ENCODE assay signal across 1 cellular context in the genomic region with DNA sequence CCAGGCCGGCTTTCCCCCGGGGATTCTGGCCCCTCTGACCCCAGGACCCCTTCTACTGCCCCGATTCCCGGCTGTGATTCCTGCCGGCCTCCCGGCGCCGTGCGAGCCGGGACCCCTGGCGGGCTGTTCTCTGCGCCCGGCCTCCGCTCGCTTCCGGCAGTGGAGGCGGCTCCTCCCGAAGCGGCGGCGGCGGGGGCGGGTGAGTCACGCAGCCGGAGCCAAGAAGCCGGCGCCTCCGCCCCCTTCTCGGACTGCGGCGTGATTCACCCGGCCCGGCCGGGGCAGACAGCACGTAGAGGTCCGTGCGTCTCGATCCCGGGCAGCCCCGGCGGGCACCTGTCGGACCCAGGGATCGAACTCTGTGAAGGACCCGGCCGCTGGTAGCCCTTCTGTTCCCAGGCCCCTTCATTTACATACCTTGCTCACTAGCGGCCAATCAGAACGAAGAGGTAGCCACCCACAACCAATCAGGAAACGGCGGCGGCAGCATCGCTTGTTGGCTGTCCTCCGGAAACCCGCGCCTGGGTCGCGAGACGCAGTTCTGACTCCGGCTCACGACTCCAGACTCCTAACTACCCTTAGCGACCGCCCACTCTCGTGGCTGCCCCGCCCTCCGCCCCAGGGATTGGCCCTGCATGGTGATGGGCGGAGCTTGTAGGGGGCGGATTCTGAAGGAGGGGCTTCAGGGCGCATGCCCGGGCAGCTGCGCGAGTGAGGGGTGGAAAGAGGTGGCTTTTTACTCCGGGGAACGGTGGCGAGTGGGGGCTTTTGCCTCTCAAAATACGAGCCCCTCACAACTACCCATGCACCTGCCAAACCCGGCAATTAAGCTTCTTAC.
TF ChIP-seq lines count a peak whose summit lies in the region.

A gene with protein sequence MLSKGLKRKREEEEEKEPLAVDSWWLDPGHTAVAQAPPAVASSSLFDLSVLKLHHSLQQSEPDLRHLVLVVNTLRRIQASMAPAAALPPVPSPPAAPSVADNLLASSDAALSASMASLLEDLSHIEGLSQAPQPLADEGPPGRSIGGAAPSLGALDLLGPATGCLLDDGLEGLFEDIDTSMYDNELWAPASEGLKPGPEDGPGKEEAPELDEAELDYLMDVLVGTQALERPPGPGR (minus strand): TSS at position 543 of the 838 bp plus-strand sequence. CDS start 2,446 bp downstream, outside the sequence.

TF ChIP-seq in GM12878, 131 proteins besides CTCF, POLR2A, EP300 and RAD21 (continued from another document and continues in another):
- TF ChIP-seq, protein P1, sequence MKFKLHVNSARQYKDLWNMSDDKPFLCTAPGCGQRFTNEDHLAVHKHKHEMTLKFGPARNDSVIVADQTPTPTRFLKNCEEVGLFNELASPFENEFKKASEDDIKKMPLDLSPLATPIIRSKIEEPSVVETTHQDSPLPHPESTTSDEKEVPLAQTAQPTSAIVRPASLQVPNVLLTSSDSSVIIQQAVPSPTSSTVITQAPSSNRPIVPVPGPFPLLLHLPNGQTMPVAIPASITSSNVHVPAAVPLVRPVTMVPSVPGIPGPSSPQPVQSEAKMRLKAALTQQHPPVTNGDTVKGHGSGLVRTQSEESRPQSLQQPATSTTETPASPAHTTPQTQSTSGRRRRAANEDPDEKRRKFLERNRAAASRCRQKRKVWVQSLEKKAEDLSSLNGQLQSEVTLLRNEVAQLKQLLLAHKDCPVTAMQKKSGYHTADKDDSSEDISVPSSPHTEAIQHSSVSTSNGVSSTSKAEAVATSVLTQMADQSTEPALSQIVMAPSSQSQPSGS (IDR thresholded peaks at IDR 0.05; ENCODE audit: low read length) = no peak
- TF ChIP-seq, protein P2, sequence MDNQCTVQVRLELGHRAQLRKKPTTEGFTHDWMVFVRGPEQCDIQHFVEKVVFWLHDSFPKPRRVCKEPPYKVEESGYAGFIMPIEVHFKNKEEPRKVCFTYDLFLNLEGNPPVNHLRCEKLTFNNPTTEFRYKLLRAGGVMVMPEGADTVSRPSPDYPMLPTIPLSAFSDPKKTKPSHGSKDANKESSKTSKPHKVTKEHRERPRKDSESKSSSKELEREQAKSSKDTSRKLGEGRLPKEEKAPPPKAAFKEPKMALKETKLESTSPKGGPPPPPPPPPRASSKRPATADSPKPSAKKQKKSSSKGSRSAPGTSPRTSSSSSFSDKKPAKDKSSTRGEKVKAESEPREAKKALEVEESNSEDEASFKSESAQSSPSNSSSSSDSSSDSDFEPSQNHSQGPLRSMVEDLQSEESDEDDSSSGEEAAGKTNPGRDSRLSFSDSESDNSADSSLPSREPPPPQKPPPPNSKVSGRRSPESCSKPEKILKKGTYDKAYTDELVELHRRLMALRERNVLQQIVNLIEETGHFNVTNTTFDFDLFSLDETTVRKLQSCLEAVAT (IDR thresholded peaks at IDR 0.05) = no peak
- TF ChIP-seq TCF12 (IDR thresholded peaks at IDR 0.05; ENCODE audit: low read depth, low read length) = peak; percentile 10; the same call in 1 of the 2 replicates
- TF ChIP-seq POLR2AphosphoS5 (IDR thresholded peaks at IDR 0.05; ENCODE audit: low read length) = peak; percentile 98
- TF ChIP-seq, protein P3, sequence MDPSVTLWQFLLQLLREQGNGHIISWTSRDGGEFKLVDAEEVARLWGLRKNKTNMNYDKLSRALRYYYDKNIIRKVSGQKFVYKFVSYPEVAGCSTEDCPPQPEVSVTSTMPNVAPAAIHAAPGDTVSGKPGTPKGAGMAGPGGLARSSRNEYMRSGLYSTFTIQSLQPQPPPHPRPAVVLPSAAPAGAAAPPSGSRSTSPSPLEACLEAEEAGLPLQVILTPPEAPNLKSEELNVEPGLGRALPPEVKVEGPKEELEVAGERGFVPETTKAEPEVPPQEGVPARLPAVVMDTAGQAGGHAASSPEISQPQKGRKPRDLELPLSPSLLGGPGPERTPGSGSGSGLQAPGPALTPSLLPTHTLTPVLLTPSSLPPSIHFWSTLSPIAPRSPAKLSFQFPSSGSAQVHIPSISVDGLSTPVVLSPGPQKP (IDR thresholded peaks at IDR 0.05; ENCODE audit: low read depth, low read length) = no peak
- TF ChIP-seq, protein P4, sequence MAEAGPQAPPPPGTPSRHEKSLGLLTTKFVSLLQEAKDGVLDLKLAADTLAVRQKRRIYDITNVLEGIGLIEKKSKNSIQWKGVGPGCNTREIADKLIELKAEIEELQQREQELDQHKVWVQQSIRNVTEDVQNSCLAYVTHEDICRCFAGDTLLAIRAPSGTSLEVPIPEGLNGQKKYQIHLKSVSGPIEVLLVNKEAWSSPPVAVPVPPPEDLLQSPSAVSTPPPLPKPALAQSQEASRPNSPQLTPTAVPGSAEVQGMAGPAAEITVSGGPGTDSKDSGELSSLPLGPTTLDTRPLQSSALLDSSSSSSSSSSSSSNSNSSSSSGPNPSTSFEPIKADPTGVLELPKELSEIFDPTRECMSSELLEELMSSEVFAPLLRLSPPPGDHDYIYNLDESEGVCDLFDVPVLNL (IDR thresholded peaks at IDR 0.05; ENCODE audit: low read depth, low read length) = no peak
- TF ChIP-seq STAT3 (IDR thresholded peaks at IDR 0.05; ENCODE audit: low read depth, low read length) = no peak
- TF ChIP-seq, protein P5, sequence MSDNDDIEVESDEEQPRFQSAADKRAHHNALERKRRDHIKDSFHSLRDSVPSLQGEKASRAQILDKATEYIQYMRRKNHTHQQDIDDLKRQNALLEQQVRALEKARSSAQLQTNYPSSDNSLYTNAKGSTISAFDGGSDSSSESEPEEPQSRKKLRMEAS (IDR thresholded peaks at IDR 0.05; ENCODE audit: low read depth, low read length) = no peak
- peak; percentile 90 for TF ChIP-seq CHD2 (IDR thresholded peaks at IDR 0.05; ENCODE audit: borderline replicate concordance, low read depth, low read length)
- TF ChIP-seq GATAD2B (conservative IDR thresholded peaks at IDR 0.05; ENCODE audit: low read depth) = peak; percentile 90
- TF ChIP-seq SREBF1 (IDR thresholded peaks at IDR 0.05; ENCODE audit: low read length) = no peak
- TF ChIP-seq MYC (IDR thresholded peaks at IDR 0.05; ENCODE audit: insufficient read depth, insufficient read length, insufficient replicate concordance, low read length, severe bottlenecking) = peak; percentile 60
- TF ChIP-seq, protein P6, sequence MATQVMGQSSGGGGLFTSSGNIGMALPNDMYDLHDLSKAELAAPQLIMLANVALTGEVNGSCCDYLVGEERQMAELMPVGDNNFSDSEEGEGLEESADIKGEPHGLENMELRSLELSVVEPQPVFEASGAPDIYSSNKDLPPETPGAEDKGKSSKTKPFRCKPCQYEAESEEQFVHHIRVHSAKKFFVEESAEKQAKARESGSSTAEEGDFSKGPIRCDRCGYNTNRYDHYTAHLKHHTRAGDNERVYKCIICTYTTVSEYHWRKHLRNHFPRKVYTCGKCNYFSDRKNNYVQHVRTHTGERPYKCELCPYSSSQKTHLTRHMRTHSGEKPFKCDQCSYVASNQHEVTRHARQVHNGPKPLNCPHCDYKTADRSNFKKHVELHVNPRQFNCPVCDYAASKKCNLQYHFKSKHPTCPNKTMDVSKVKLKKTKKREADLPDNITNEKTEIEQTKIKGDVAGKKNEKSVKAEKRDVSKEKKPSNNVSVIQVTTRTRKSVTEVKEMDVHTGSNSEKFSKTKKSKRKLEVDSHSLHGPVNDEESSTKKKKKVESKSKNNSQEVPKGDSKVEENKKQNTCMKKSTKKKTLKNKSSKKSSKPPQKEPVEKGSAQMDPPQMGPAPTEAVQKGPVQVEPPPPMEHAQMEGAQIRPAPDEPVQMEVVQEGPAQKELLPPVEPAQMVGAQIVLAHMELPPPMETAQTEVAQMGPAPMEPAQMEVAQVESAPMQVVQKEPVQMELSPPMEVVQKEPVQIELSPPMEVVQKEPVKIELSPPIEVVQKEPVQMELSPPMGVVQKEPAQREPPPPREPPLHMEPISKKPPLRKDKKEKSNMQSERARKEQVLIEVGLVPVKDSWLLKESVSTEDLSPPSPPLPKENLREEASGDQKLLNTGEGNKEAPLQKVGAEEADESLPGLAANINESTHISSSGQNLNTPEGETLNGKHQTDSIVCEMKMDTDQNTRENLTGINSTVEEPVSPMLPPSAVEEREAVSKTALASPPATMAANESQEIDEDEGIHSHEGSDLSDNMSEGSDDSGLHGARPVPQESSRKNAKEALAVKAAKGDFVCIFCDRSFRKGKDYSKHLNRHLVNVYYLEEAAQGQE (IDR thresholded peaks at IDR 0.05; ENCODE audit: low read depth, low read length) = peak; percentile 7; the same call in 1 of the 2 replicates
- TF ChIP-seq, protein P7, sequence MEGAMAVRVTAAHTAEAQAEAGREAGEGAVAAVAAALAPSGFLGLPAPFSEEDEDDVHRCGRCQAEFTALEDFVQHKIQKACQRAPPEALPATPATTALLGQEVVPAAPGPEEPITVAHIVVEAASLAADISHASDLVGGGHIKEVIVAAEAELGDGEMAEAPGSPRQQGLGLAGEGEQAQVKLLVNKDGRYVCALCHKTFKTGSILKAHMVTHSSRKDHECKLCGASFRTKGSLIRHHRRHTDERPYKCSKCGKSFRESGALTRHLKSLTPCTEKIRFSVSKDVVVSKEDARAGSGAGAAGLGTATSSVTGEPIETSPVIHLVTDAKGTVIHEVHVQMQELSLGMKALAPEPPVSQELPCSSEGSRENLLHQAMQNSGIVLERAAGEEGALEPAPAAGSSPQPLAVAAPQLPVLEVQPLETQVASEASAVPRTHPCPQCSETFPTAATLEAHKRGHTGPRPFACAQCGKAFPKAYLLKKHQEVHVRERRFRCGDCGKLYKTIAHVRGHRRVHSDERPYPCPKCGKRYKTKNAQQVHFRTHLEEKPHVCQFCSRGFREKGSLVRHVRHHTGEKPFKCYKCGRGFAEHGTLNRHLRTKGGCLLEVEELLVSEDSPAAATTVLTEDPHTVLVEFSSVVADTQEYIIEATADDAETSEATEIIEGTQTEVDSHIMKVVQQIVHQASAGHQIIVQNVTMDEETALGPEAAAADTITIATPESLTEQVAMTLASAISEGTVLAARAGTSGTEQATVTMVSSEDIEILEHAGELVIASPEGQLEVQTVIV (IDR thresholded peaks at IDR 0.05; ENCODE audit: borderline replicate concordance, partially characterized antibody) = peak; percentile 20
- TF ChIP-seq, protein P8, sequence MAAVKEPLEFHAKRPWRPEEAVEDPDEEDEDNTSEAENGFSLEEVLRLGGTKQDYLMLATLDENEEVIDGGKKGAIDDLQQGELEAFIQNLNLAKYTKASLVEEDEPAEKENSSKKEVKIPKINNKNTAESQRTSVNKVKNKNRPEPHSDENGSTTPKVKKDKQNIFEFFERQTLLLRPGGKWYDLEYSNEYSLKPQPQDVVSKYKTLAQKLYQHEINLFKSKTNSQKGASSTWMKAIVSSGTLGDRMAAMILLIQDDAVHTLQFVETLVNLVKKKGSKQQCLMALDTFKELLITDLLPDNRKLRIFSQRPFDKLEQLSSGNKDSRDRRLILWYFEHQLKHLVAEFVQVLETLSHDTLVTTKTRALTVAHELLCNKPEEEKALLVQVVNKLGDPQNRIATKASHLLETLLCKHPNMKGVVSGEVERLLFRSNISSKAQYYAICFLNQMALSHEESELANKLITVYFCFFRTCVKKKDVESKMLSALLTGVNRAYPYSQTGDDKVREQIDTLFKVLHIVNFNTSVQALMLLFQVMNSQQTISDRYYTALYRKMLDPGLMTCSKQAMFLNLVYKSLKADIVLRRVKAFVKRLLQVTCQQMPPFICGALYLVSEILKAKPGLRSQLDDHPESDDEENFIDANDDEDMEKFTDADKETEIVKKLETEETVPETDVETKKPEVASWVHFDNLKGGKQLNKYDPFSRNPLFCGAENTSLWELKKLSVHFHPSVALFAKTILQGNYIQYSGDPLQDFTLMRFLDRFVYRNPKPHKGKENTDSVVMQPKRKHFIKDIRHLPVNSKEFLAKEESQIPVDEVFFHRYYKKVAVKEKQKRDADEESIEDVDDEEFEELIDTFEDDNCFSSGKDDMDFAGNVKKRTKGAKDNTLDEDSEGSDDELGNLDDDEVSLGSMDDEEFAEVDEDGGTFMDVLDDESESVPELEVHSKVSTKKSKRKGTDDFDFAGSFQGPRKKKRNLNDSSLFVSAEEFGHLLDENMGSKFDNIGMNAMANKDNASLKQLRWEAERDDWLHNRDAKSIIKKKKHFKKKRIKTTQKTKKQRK (IDR thresholded peaks at IDR 0.05; ENCODE audit: low read depth, low read length) = no peak
- peak; percentile 20; the same call in 1 of the 2 replicates for TF ChIP-seq CREM (IDR thresholded peaks at IDR 0.05; ENCODE audit: low read depth)
- TF ChIP-seq SRF (IDR thresholded peaks at IDR 0.05; ENCODE audit: low read depth in 2 of 2, low read length in 2 of 2) = no peak
- TF ChIP-seq, protein P9, sequence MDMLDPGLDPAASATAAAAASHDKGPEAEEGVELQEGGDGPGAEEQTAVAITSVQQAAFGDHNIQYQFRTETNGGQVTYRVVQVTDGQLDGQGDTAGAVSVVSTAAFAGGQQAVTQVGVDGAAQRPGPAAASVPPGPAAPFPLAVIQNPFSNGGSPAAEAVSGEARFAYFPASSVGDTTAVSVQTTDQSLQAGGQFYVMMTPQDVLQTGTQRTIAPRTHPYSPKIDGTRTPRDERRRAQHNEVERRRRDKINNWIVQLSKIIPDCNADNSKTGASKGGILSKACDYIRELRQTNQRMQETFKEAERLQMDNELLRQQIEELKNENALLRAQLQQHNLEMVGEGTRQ (IDR thresholded peaks at IDR 0.05; ENCODE audit: borderline replicate concordance, low read depth, low read length) = no peak
- peak; percentile 90 for TF ChIP-seq SP1 (IDR thresholded peaks at IDR 0.05; ENCODE audit: low read depth, low read length)
- peak; percentile 52 for TF ChIP-seq HDAC6 (IDR thresholded peaks at IDR 0.05; ENCODE audit: unreplicated experiment)
- TF ChIP-seq CREB1 (IDR thresholded peaks at IDR 0.05; ENCODE audit: low read depth) = peak; percentile 65
- no peak for TF ChIP-seq NR2C2 (IDR thresholded peaks at IDR 0.05; ENCODE audit: borderline replicate concordance, control insufficient read depth, insufficient read length, low read depth)
- TF ChIP-seq MEF2A (IDR thresholded peaks at IDR 0.05; ENCODE audit: insufficient read depth, low read depth, low read length) = no peak
- TF ChIP-seq PML (IDR thresholded peaks at IDR 0.05; ENCODE audit: low read length) = peak; percentile 94
- TF ChIP-seq MXI1 (IDR thresholded peaks at IDR 0.05; ENCODE audit: low read depth, low read length) = peak; percentile 57; the same call in 1 of the 2 replicates
- TF ChIP-seq SPI1 (IDR thresholded peaks at IDR 0.05; ENCODE audit: borderline replicate concordance, insufficient read depth, low read depth, low read length) = no peak
- peak in 1 of 2 experiments; percentile 93; a peak in 2 of 3 replicates for TF ChIP-seq EGR1 (IDR thresholded peaks at IDR 0.05; ENCODE audit: borderline replicate concordance in 1 of 2, low read depth in 2 of 2, low read length in 2 of 2)
- TF ChIP-seq RFX5 (IDR thresholded peaks at IDR 0.05; ENCODE audit: low read depth, low read length) = peak; percentile 94
- no peak for TF ChIP-seq YBX1 (IDR thresholded peaks at IDR 0.05)
